In the genomic region with DNA sequence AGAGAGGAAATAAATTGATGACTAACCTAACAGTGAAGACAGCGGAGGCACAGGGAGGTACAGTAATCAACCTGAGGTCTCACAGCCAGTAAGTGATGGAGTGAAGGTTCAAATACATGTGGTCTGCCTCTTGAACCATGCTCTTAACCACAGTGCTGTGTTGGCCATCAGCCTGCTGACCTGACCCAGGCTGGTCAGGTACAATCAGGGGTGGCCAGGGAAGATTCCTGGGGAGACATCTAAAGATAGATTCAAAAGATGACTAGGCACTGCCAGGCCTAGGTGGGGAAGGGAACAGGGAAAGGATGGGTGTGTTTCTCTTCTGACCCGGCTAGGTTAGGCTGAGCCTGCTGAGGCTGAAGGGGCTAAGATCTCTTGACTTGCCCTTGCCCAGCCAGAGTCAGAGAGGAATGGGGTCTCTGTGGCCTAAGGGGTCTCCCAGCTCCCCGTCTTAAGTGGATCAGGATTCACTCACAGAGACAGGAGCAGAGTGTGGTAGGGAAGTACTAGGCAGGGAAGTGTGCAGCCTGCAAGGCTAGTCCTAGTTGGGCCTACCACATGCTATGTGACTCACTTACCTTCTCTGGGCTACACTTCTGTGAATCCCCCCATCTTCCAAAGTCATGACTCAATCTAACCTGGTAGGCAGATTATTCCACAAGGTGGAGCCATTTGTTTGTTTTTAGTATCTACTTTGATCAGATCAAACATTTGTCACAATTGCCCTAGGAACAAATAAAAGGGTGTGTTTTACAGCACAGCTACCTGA, we compare ENCODE assay signal across 1 cellular context.
TF ChIP-seq lines count a peak whose summit lies in the region.

No MANE protein-coding gene starts in this region.

TF ChIP-seq in GM23338, 12 proteins besides CTCF, POLR2A, EP300 and RAD21 (continued from another document):
- TF ChIP-seq, protein P1, sequence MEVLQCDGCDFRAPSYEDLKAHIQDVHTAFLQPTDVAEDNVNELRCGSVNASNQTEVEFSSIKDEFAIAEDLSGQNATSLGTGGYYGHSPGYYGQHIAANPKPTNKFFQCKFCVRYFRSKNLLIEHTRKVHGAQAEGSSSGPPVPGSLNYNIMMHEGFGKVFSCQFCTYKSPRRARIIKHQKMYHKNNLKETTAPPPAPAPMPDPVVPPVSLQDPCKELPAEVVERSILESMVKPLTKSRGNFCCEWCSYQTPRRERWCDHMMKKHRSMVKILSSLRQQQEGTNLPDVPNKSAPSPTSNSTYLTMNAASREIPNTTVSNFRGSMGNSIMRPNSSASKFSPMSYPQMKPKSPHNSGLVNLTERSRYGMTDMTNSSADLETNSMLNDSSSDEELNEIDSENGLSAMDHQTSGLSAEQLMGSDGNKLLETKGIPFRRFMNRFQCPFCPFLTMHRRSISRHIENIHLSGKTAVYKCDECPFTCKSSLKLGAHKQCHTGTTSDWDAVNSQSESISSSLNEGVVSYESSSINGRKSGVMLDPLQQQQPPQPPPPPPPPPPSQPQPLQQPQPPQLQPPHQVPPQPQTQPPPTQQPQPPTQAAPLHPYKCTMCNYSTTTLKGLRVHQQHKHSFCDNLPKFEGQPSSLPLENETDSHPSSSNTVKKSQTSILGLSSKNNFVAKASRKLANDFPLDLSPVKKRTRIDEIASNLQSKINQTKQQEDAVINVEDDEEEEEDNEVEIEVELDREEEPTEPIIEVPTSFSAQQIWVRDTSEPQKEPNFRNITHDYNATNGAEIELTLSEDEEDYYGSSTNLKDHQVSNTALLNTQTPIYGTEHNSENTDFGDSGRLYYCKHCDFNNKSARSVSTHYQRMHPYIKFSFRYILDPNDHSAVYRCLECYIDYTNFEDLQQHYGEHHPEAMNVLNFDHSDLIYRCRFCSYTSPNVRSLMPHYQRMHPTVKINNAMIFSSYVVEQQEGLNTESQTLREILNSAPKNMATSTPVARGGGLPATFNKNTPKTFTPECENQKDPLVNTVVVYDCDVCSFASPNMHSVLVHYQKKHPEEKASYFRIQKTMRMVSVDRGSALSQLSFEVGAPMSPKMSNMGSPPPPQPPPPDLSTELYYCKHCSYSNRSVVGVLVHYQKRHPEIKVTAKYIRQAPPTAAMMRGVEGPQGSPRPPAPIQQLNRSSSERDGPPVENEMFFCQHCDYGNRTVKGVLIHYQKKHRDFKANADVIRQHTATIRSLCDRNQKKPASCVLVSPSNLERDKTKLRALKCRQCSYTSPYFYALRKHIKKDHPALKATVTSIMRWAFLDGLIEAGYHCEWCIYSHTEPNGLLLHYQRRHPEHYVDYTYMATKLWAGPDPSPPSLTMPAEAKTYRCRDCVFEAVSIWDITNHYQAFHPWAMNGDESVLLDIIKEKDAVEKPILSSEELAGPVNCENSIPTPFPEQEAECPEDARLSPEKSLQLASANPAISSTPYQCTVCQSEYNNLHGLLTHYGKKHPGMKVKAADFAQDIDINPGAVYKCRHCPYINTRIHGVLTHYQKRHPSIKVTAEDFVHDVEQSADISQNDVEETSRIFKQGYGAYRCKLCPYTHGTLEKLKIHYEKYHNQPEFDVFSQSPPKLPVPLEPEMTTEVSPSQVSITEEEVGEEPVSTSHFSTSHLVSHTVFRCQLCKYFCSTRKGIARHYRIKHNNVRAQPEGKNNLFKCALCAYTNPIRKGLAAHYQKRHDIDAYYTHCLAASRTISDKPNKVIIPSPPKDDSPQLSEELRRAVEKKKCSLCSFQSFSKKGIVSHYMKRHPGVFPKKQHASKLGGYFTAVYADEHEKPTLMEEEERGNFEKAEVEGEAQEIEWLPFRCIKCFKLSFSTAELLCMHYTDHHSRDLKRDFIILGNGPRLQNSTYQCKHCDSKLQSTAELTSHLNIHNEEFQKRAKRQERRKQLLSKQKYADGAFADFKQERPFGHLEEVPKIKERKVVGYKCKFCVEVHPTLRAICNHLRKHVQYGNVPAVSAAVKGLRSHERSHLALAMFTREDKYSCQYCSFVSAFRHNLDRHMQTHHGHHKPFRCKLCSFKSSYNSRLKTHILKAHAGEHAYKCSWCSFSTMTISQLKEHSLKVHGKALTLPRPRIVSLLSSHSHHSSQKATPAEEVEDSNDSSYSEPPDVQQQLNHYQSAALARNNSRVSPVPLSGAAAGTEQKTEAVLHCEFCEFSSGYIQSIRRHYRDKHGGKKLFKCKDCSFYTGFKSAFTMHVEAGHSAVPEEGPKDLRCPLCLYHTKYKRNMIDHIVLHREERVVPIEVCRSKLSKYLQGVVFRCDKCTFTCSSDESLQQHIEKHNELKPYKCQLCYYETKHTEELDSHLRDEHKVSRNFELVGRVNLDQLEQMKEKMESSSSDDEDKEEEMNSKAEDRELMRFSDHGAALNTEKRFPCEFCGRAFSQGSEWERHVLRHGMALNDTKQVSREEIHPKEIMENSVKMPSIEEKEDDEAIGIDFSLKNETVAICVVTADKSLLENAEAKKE (CRISPR knock-in tag; IDR thresholded peaks at IDR 0.05): no peak
- TF ChIP-seq JUNB (IDR thresholded peaks at IDR 0.05; ENCODE audit: unreplicated experiment) (no peak), EZH2 (IDR thresholded peaks at IDR 0.05; ENCODE audit: low read depth, unreplicated experiment) (no peak), ZNF114 (CRISPR knock-in tag; IDR thresholded peaks at IDR 0.05) (no peak)
- TF ChIP-seq, protein P2, sequence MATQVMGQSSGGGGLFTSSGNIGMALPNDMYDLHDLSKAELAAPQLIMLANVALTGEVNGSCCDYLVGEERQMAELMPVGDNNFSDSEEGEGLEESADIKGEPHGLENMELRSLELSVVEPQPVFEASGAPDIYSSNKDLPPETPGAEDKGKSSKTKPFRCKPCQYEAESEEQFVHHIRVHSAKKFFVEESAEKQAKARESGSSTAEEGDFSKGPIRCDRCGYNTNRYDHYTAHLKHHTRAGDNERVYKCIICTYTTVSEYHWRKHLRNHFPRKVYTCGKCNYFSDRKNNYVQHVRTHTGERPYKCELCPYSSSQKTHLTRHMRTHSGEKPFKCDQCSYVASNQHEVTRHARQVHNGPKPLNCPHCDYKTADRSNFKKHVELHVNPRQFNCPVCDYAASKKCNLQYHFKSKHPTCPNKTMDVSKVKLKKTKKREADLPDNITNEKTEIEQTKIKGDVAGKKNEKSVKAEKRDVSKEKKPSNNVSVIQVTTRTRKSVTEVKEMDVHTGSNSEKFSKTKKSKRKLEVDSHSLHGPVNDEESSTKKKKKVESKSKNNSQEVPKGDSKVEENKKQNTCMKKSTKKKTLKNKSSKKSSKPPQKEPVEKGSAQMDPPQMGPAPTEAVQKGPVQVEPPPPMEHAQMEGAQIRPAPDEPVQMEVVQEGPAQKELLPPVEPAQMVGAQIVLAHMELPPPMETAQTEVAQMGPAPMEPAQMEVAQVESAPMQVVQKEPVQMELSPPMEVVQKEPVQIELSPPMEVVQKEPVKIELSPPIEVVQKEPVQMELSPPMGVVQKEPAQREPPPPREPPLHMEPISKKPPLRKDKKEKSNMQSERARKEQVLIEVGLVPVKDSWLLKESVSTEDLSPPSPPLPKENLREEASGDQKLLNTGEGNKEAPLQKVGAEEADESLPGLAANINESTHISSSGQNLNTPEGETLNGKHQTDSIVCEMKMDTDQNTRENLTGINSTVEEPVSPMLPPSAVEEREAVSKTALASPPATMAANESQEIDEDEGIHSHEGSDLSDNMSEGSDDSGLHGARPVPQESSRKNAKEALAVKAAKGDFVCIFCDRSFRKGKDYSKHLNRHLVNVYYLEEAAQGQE (IDR thresholded peaks at IDR 0.05; ENCODE audit: unreplicated experiment): no peak
